ENCODE assay signal across 17 cellular contexts in genomic region chr2:231409773-231410172, GRCh38. TPM values are rescaled to one million over a fixed set of nuclear protein-coding genes. Genes with fewer than 3 reads are reported as not detected.
DNase-seq lines count a peak whose midpoint lies in the region; ATAC-seq and TF ChIP-seq lines count a peak whose summit lies in the region.
"Had no signal": no experiment of that assay in that cellular context is flagged by ENCODE, and none has a peak within 500 bp of the region (broad histone marks: within the 10 kb centered on the region; RNA-seq: fewer than 3 reads in every experiment).

No MANE protein-coding gene starts in this region.

- H3K9me3 ChIP-seq in mesenchymal stem cell (ENCODE audit: control insufficient read depth, low read length) (peaks cover 3% of the 10 kb centered on the region), stomach (peaks cover 0 to 7% (median 0%) of the 10 kb centered on the region in 4 donors)

- H3K4me2 ChIP-seq in mesenchymal stem cell (ENCODE audit: low read length, poor library complexity, severe bottlenecking), result no peak overlapping the region
- H3K4me2 ChIP-seq: PC-9 had no signal

- no peak overlapping the region for H2AFZ ChIP-seq in mesenchymal stem cell (ENCODE audit: low read depth, low read length)
- H2AFZ ChIP-seq: GM23248, PC-9 had no signal

- H3K36me3 Mint-ChIP-seq in activated naive CD4-positive, alpha-beta T cell treated with anti-CD3 and anti-CD28 coated beads, Interleukin-2, amount 10 ng/mL, durations not matched to agents 7 days and 5 days, result peaks cover 5% of the 10 kb centered on the region
- peaks cover 1% of the 10 kb centered on the region for H3K36me3 Mint-ChIP-seq in chondrocyte (ENCODE audit: low read depth)

- intact Hi-C loops in stomach (cut with DNase I; ENCODE audit: low total_unique reads), result loop anchor here (5.0 kb wide), 2 partner anchors 112 to 182 kb away; no protein-coding TSS in a partner anchor

- H4K91ac ChIP-seq in mesenchymal stem cell (ENCODE audit: low read length), result no peak overlapping the region

- H2BK12ac ChIP-seq in mesenchymal stem cell (ENCODE audit: low read length in 2 of 2), result no peak overlapping the region

- H2BK5ac ChIP-seq in mesenchymal stem cell (ENCODE audit: low read depth, low read length, poor library complexity, severe bottlenecking), result no peak overlapping the region

- H2BK15ac ChIP-seq in mesenchymal stem cell (ENCODE audit: low read depth, poor library complexity, severe bottlenecking), result no peak overlapping the region

- H2AK5ac ChIP-seq in mesenchymal stem cell (ENCODE audit: low read length, severe bottlenecking), result peak overlapping the region; percentile 21

- CTCF ChIA-PET in activated naive CD4-positive, alpha-beta T cell treated with anti-CD3 and anti-CD28 coated beads, Interleukin-2, amount 10 ng/mL, durations not matched to agents 7 days and 5 days (lab: Charles Lee), result interaction anchor here (1.6 to 6.2 kb wide), 3 partner anchors 182 to 306 kb away, joined by 3 to 36 read pairs (median 5); no protein-coding TSS in a partner anchor

- H3K4me1 Mint-ChIP-seq in activated naive CD4-positive, alpha-beta T cell treated with anti-CD3 and anti-CD28 coated beads, Interleukin-2, amount 10 ng/mL, durations not matched to agents 7 days and 5 days, result peaks cover 24% of the 10 kb centered on the region
- peaks cover 32% of the 10 kb centered on the region for H3K4me1 Mint-ChIP-seq in chondrocyte (ENCODE audit: low read depth)

- no peak for ATAC-seq in HG03520 (IDR thresholded peaks at IDR 0.05; ENCODE audit: unreplicated experiment)
- no peak for ATAC-seq in GM21786 (IDR thresholded peaks at IDR 0.05; ENCODE audit: unreplicated experiment)

- no peak overlapping the region for H2BK120ac ChIP-seq in mesenchymal stem cell (ENCODE audit: low read depth, low read length)

- H3K27me3 ChIP-seq in mesenchymal stem cell (ENCODE audit: control insufficient read depth in 1 of 2, insufficient read depth in 1 of 2, low read length in 2 of 2), result peaks cover 0 to 24% of the 10 kb centered on the region in 2 experiments
- H3K27me3 ChIP-seq in stomach, result peaks cover 0 to 9% (median 5%) of the 10 kb centered on the region in 3 donors
- H3K27me3 ChIP-seq: MG63 had no signal

- H3K27ac ChIP-seq in mesenchymal stem cell (ENCODE audit: low read length, poor library complexity, severe bottlenecking) (no peak overlapping the region), stomach (peak overlapping the region in 3 of 5 donors; percentile 25 to 56 (median 29))
- H3K27ac ChIP-seq: 22Rv1, GM23248, PC-9 had no signal

- no peak overlapping the region for H3K4me3 Mint-ChIP-seq in activated naive CD4-positive, alpha-beta T cell treated with anti-CD3 and anti-CD28 coated beads, Interleukin-2, amount 10 ng/mL, durations not matched to agents 7 days and 5 days
- no peak overlapping the region for H3K4me3 Mint-ChIP-seq in chondrocyte (ENCODE audit: unreplicated experiment)
- H3K4me3 Mint-ChIP-seq: B cell; CD4-positive, alpha-beta T cell had no signal

- peak; percentile 11 for DNase-seq in activated naive CD4-positive, alpha-beta T cell treated with anti-CD3 and anti-CD28 coated beads, Interleukin-2, amount 10 ng/mL, durations not matched to agents 7 days and 5 days
- DNase-seq in activated naive CD4-positive, alpha-beta T cell treated with anti-CD3 and anti-CD28 coated beads, Interleukin-2, amount 50 U/mL, for 16 hours, result no peak
- DNase-seq in chondrocyte (ENCODE audit: low spot score) (peak; percentile 51), mesenchymal stem cell (no peak), stomach (no peak), iPS-NIHi11 (ENCODE audit: low spot score) (no peak)
- DNase-seq: CD4-positive, alpha-beta T cell; EL; GM23248; MG63; NCI-H1092 treated with DMSO at 0.1 percent for 48 hours; NCI-H524; PC-9 had no signal

- peak overlapping the region in 1 of 2 experiments; percentile 31 for H3K23ac ChIP-seq in mesenchymal stem cell (ENCODE audit: low read length in 2 of 2)

- no peak overlapping the region for H3K14ac ChIP-seq in mesenchymal stem cell (ENCODE audit: low read length in 2 of 2)

- H3K36me3 ChIP-seq in mesenchymal stem cell (ENCODE audit: control insufficient read depth in 1 of 2, insufficient read depth in 2 of 2, low read depth in 1 of 2, low read length in 2 of 2) (no peaks in the 10 kb centered on the region), stomach (no peaks in the 10 kb centered on the region)
- H3K36me3 ChIP-seq: MG63 had no signal

- peaks cover 62% of the 10 kb centered on the region for H3K27me3 Mint-ChIP-seq in activated naive CD4-positive, alpha-beta T cell treated with anti-CD3 and anti-CD28 coated beads, Interleukin-2, amount 10 ng/mL, durations not matched to agents 7 days and 5 days
- H3K27me3 Mint-ChIP-seq in chondrocyte (ENCODE audit: low read depth), result no peaks in the 10 kb centered on the region

- no peak overlapping the region for H4K8ac ChIP-seq in mesenchymal stem cell (ENCODE audit: low read length)

- WGBS in mesenchymal stem cell, result 96% methylated on average over 5 of the region's 5 CpGs
- WGBS in stomach, 5 donors, result 40 to 66% (median 63%) methylated on average over 5 of the region's 5 CpGs

- peaks cover 1% of the 10 kb centered on the region for H3K79me1 ChIP-seq in mesenchymal stem cell (replicated peaks; ENCODE audit: low read length, poor library complexity, severe bottlenecking)

- TF ChIP-seq EP300 in stomach (IDR thresholded peaks at IDR 0.05), result no peak

- TF ChIP-seq CTCF in chondrocyte (IDR thresholded peaks at IDR 0.05), result no peak
- TF ChIP-seq CTCF in stomach (IDR thresholded peaks at IDR 0.05), result no peak

- H3K9ac ChIP-seq in mesenchymal stem cell (ENCODE audit: low read length), result no peak overlapping the region
- H3K9ac ChIP-seq: GM23248 had no signal

- H3K4ac ChIP-seq in mesenchymal stem cell (ENCODE audit: low read depth in 1 of 2, low read length in 2 of 2), result no peak overlapping the region

- no peak overlapping the region for H3K18ac ChIP-seq in mesenchymal stem cell (ENCODE audit: low read depth in 1 of 2, low read length in 2 of 2)

- no peak overlapping the region for H3K27ac Mint-ChIP-seq in activated naive CD4-positive, alpha-beta T cell treated with anti-CD3 and anti-CD28 coated beads, Interleukin-2, amount 10 ng/mL, durations not matched to agents 7 days and 5 days
- H3K27ac Mint-ChIP-seq in chondrocyte (ENCODE audit: unreplicated experiment), result no peak overlapping the region
- H3K27ac Mint-ChIP-seq: B cell; CD4-positive, alpha-beta T cell had no signal

- no peak for TF ChIP-seq POLR2A in stomach (IDR thresholded peaks at IDR 0.05)

- H3K4me3 ChIP-seq in mesenchymal stem cell (ENCODE audit: insufficient read depth in 1 of 2, low read depth in 1 of 2, low read length in 2 of 2) (no peak overlapping the region), stomach (no peak overlapping the region)
- H3K4me3 ChIP-seq: GM23248, MG63, PC-9 had no signal

- H3K9me3 Mint-ChIP-seq in activated naive CD4-positive, alpha-beta T cell treated with anti-CD3 and anti-CD28 coated beads, Interleukin-2, amount 10 ng/mL, durations not matched to agents 7 days and 5 days, result peaks cover 9% of the 10 kb centered on the region
- peaks cover 4% of the 10 kb centered on the region for H3K9me3 Mint-ChIP-seq in chondrocyte (ENCODE audit: low read depth)
- H3K9me3 Mint-ChIP-seq: CD4-positive, alpha-beta T cell had no signal

- H3K4me1 ChIP-seq in mesenchymal stem cell (ENCODE audit: control insufficient read depth, insufficient read depth, low read depth, low read length) (peaks cover 16% of the 10 kb centered on the region), stomach (peaks cover 0 to 41% (median 24%) of the 10 kb centered on the region in 4 donors)

RNA-seq across cellular contexts. Expression of gene B3GNT7, which starts 14.3 kb away (rescaled TPM):
- total RNA-seq in chondrocyte (1.7 to 1.9 TPM (median 1.8 TPM) in 3 replicates), stomach (100 to 1,000 TPM in 2 of 5 donors, 10 to 100 TPM in 3; 13.4 to 156 (median 33.8) TPM)
- polyA plus RNA-seq in mesenchymal stem cell (2013, experiment 1 of 2), result 0.26 TPM
- 0.21 TPM for polyA plus RNA-seq in mesenchymal stem cell (2013, experiment 2 of 2)
- 1 to 10 TPM; 1.9 to 8.0 (median 6.1) TPM for polyA plus RNA-seq in stomach
- total RNA-seq: GM23248 had no signal
- polyA plus RNA-seq: GM23248 had no signal

RNA-seq across cellular contexts. Expression of gene NCL, which starts 54.5 kb away (rescaled TPM):
- total RNA-seq in chondrocyte, result 298 to 471 TPM (median 302 TPM) in 3 replicates
- 256 TPM for polyA plus RNA-seq in mesenchymal stem cell (2013, experiment 1 of 2)
- 256 TPM for polyA plus RNA-seq in mesenchymal stem cell (2013, experiment 2 of 2)
- 100 to 1,000 TPM in 4 of 5 donors, 10 to 100 TPM in 1; 72.3 to 278 (median 184) TPM for total RNA-seq in stomach
- polyA plus RNA-seq in stomach, result 100 to 1,000 TPM; 123 to 192 (median 141) TPM

Comparison
In these comparisons a context has a peak if more than half of its experiments do, and no peak if none do; other contexts are left out.
1. DNase-seq: peak in activated naive CD4-positive, alpha-beta T cell treated with anti-CD3 and anti-CD28 coated beads, Interleukin-2, amount 10 ng/mL, durations not matched to agents 7 days and 5 days (single experiment) and chondrocyte (single experiment); none in activated naive CD4-positive, alpha-beta T cell treated with anti-CD3 and anti-CD28 coated beads, Interleukin-2, amount 50 U/mL, for 16 hours (single experiment), mesenchymal stem cell (single experiment), stomach (single experiment) and iPS-NIHi11 (single experiment).